ENCODE assay signal across 1 cellular context in genomic region chr7:1175967-1176851, GRCh38.
TF ChIP-seq lines count a peak whose summit lies in the region.

No MANE protein-coding gene starts in this region.

TF ChIP-seq in HepG2, 621 proteins besides CTCF, POLR2A, EP300 and RAD21 (continued from another document and continues in another):
- TF ChIP-seq ZKSCAN5 (CRISPR knock-in tag; IDR thresholded peaks at IDR 0.05) (no peak), POLR2AphosphoS5 (IDR thresholded peaks at IDR 0.05; ENCODE audit: low read depth, low read length) (0 out of 2 replicates have a peak, but pooled peaks have one; percentile 37), STAG1 (CRISPR knock-in tag; IDR thresholded peaks at IDR 0.05) (peak; percentile 86), RFXANK (CRISPR knock-in tag; IDR thresholded peaks at IDR 0.05) (no peak), POGZ (CRISPR knock-in tag; IDR thresholded peaks at IDR 0.05) (no peak), ZNF792 (CRISPR knock-in tag; IDR thresholded peaks at IDR 0.05) (peak; percentile 62; the same call in 1 of the 2 replicates), HIC2 (CRISPR knock-in tag; IDR thresholded peaks at IDR 0.05; ENCODE audit: low read depth) (no peak), MNT (IDR thresholded peaks at IDR 0.05) (0 out of 2 replicates have a peak, but pooled peaks have one; percentile 12), BRD4 (CRISPR knock-in tag; IDR thresholded peaks at IDR 0.05) (peak; percentile 79; the same call in 1 of the 2 replicates), ZBTB7B (CRISPR knock-in tag; IDR thresholded peaks at IDR 0.05) (no peak; the same call in 1 of the 2 replicates), RFXAP (CRISPR knock-in tag; IDR thresholded peaks at IDR 0.05; ENCODE audit: borderline replicate concordance) (0 out of 2 replicates have a peak, but pooled peaks have one; percentile 49), ZNF850 (CRISPR knock-in tag; conservative IDR thresholded peaks at IDR 0.05) (no peak), ZNF430 (CRISPR knock-in tag; IDR thresholded peaks at IDR 0.05) (0 out of 2 replicates have a peak, but pooled peaks have one; percentile 12), NR2F1 (CRISPR knock-in tag; IDR thresholded peaks at IDR 0.05) (peak; percentile 73 to 85), TRIM24 (CRISPR knock-in tag; IDR thresholded peaks at IDR 0.05) (no peak), KIAA2018 (CRISPR knock-in tag; IDR thresholded peaks at IDR 0.05; ENCODE audit: borderline replicate concordance) (no peak), HCFC1 (IDR thresholded peaks at IDR 0.05; ENCODE audit: low read depth, low read length) (no peak; the same call in 1 of the 2 replicates), ZNF546 (CRISPR knock-in tag; conservative IDR thresholded peaks at IDR 0.05) (peak; percentile 84; the same call in 1 of the 2 replicates), ZNF138 (CRISPR knock-in tag; IDR thresholded peaks at IDR 0.05; ENCODE audit: low read depth) (peak; percentile 52; the same call in 1 of the 2 replicates), ELK4 (CRISPR knock-in tag; IDR thresholded peaks at IDR 0.05; ENCODE audit: borderline replicate concordance) (no peak), MBD4 (IDR thresholded peaks at IDR 0.05; ENCODE audit: borderline replicate concordance, low read length) (no peak), SIX1 (CRISPR knock-in tag; IDR thresholded peaks at IDR 0.05; ENCODE audit: borderline replicate concordance) (no peak), ZNF510 (CRISPR knock-in tag; IDR thresholded peaks at IDR 0.05; ENCODE audit: low read depth) (no peak), ZNF121 (CRISPR knock-in tag; IDR thresholded peaks at IDR 0.05) (0 out of 2 replicates have a peak, but pooled peaks have one; percentile 35), ZNF713 (CRISPR knock-in tag; IDR thresholded peaks at IDR 0.05) (no peak), EHMT2 (IDR thresholded peaks at IDR 0.05; ENCODE audit: borderline replicate concordance, low read depth, low read length) (no peak), WIZ (CRISPR knock-in tag; IDR thresholded peaks at IDR 0.05) (no peak), ASH2L (IDR thresholded peaks at IDR 0.05; ENCODE audit: insufficient read length, low read depth, low read length) (no peak), PITX1 (CRISPR knock-in tag; IDR thresholded peaks at IDR 0.05) (no peak; the same call in 1 of the 2 replicates), SNAI1 (CRISPR knock-in tag; IDR thresholded peaks at IDR 0.05; ENCODE audit: borderline replicate concordance) (no peak), FOXC1 (CRISPR knock-in tag; IDR thresholded peaks at IDR 0.05; ENCODE audit: borderline replicate concordance) (no peak), RBM39 (IDR thresholded peaks at IDR 0.05; ENCODE audit: low read depth, low read length, poor library complexity, severe bottlenecking) (peak; percentile 37), GATAD1 (CRISPR knock-in tag; IDR thresholded peaks at IDR 0.05) (peak; percentile 72), SAP130 (CRISPR knock-in tag; IDR thresholded peaks at IDR 0.05; ENCODE audit: low read depth) (peak; percentile 67), MED1 (CRISPR knock-in tag; IDR thresholded peaks at IDR 0.05) (peak; percentile 58; the same call in 1 of the 2 replicates), ZNF782 (CRISPR knock-in tag; IDR thresholded peaks at IDR 0.05; ENCODE audit: borderline replicate concordance) (no peak), ETV5 (CRISPR knock-in tag; IDR thresholded peaks at IDR 0.05; ENCODE audit: borderline replicate concordance) (peak; percentile 73; the same call in 1 of the 2 replicates), SRSF1 (optimal IDR thresholded peaks at IDR 0.05; ENCODE audit: low read depth, low read length) (no peak), ZNF543 (CRISPR knock-in tag; IDR thresholded peaks at IDR 0.05) (no peak), REL (CRISPR knock-in tag; conservative IDR thresholded peaks at IDR 0.05) (no peak; the same call in 1 of the 2 replicates), SP5 (CRISPR knock-in tag; IDR thresholded peaks at IDR 0.05; ENCODE audit: borderline replicate concordance, low read depth) (no peak; the same call in 1 of the 2 replicates), NFE2L1 (CRISPR knock-in tag; IDR thresholded peaks at IDR 0.05; ENCODE audit: borderline replicate concordance) (no peak), SYNCRIP (IDR thresholded peaks at IDR 0.05; ENCODE audit: insufficient read depth, low read depth, low read length) (no peak), CCAR2 (optimal IDR thresholded peaks at IDR 0.05; ENCODE audit: low read depth, low read length) (no peak), ZNF580 (CRISPR knock-in tag; IDR thresholded peaks at IDR 0.05; ENCODE audit: borderline replicate concordance, low read depth) (peak; percentile 86; the same call in 1 of the 2 replicates), PTBP1 (IDR thresholded peaks at IDR 0.05; ENCODE audit: low read depth, low read length, poor library complexity, severe bottlenecking) (no peak), ZNF432 (CRISPR knock-in tag; IDR thresholded peaks at IDR 0.05; ENCODE audit: borderline replicate concordance) (no peak), ELF3 (CRISPR knock-in tag; IDR thresholded peaks at IDR 0.05) (peak; percentile 86), ZNF275 (CRISPR knock-in tag; IDR thresholded peaks at IDR 0.05; ENCODE audit: borderline replicate concordance) (no peak), HNF1B (CRISPR knock-in tag; IDR thresholded peaks at IDR 0.05) (peak; percentile 19; the same call in 1 of the 2 replicates), ZNF264 (CRISPR knock-in tag; IDR thresholded peaks at IDR 0.05) (no peak), FOXO4 (CRISPR knock-in tag; conservative IDR thresholded peaks at IDR 0.05) (no peak), ZBTB20 (CRISPR knock-in tag; IDR thresholded peaks at IDR 0.05; ENCODE audit: borderline replicate concordance, low read depth) (peak; percentile 77), GATAD2A (CRISPR knock-in tag; IDR thresholded peaks at IDR 0.05) (peak; percentile 71)
